Comparison of ENCODE assay signal across 1 cellular context in genomic region chr1:12021616-12022015, GRCh38.
TF ChIP-seq lines count a peak whose summit lies in the region.

No MANE protein-coding gene starts in this region.

TF ChIP-seq in K562, 482 proteins besides CTCF, POLR2A, EP300 and RAD21:
- no peak for TF ChIP-seq ZBTB17 (CRISPR knock-in tag; IDR thresholded peaks at IDR 0.05)
- TF ChIP-seq HOMEZ (CRISPR knock-in tag; IDR thresholded peaks at IDR 0.05), result no peak
- TF ChIP-seq BCLAF1 (IDR thresholded peaks at IDR 0.05; ENCODE audit: borderline replicate concordance in 1 of 2, control insufficient read depth in 1 of 2, low read depth in 2 of 2, low read length in 1 of 2), result no peak
- TF ChIP-seq ZNF318 (IDR thresholded peaks at IDR 0.05; ENCODE audit: borderline replicate concordance in 1 of 2, low read depth in 1 of 2), result no peak
- TF ChIP-seq BCOR (IDR thresholded peaks at IDR 0.05), result no peak
- TF ChIP-seq JUN (IDR thresholded peaks at IDR 0.05; ENCODE audit: borderline replicate concordance, low read depth, low read length), result no peak
- no peak for TF ChIP-seq JUN (CRISPR knock-in tag; IDR thresholded peaks at IDR 0.05; ENCODE audit: borderline replicate concordance)
- TF ChIP-seq ZFPM2 (CRISPR knock-in tag; IDR thresholded peaks at IDR 0.05), result no peak
- TF ChIP-seq SAFB2 (IDR thresholded peaks at IDR 0.05; ENCODE audit: borderline replicate concordance, low read depth, low read length, severe bottlenecking), result no peak
TF ChIP-seq in K562: peak in this region for 0.
